ENCODE assay signal across 8 cellular contexts in genomic region chr12:56724660-56724988, GRCh38. TPM values are rescaled to one million over a fixed set of nuclear protein-coding genes. Genes with fewer than 3 reads are reported as not detected.
DNase-seq lines count a peak whose midpoint lies in the region; ATAC-seq lines count a peak whose summit lies in the region.

No MANE protein-coding gene starts in this region.

- peak overlapping the region; percentile 69 for H3K27ac ChIP-seq in adipose tissue (ENCODE audit: low read depth, low read length)
- H3K27ac ChIP-seq in iPS-20b (ENCODE audit: low read length) = peak overlapping the region; percentile 98

- H3K27me3 ChIP-seq in iPS-20b (ENCODE audit: insufficient read depth, low read length) = no peaks in the 10 kb centered on the region

- peak; percentile 11 for DNase-seq in activated naive CD4-positive, alpha-beta T cell treated with Interleukin-2 at 50 U/mL for 16 hours
- DNase-seq in activated naive CD4-positive, alpha-beta T cell (lab: John Stamatoyannopoulos, UW) = no peak
- DNase-seq in stimulated activated naive CD8-positive, alpha-beta T cell treated with anti-CD3 and anti-CD28 coated beads, Interleukin-15, Interleukin-2, amounts not matched to agents 100 U/mL and 50 U/mL, for 24 hours = peak; percentile 24
- DNase-seq in hepatic stellate cell (ENCODE audit: low spot score) (no peak), NCI-H2196 (lab: John Stamatoyannopoulos, UW; ENCODE audit: unreplicated experiment) (no peak)
- no peak for DNase-seq in stimulated activated CD4-positive, alpha-beta T cell treated with anti-CD3 and anti-CD28 coated beads, Interleukin-1b, Interleukin-23, amount 100 ng/mL, for 48 hours

- H3K4me3 ChIP-seq in iPS-20b (ENCODE audit: low read length) = peak overlapping the region; percentile 100

- H3K9me3 ChIP-seq in iPS-20b (ENCODE audit: insufficient read depth, low read depth, low read length) = no peaks in the 10 kb centered on the region

- peaks cover 32% of the 10 kb centered on the region for H3K4me1 ChIP-seq in iPS-20b (ENCODE audit: insufficient read depth, low read length)

- H3K36me3 ChIP-seq in iPS-20b (ENCODE audit: insufficient read depth, low read depth, low read length) = peaks cover 71% of the 10 kb centered on the region

- H3K9ac ChIP-seq in iPS-20b (ENCODE audit: low read depth, low read length) = peak overlapping the region; percentile 100

- ATAC-seq in stimulated activated naive CD8-positive, alpha-beta T cell treated with anti-CD3 and anti-CD28 coated beads, Interleukin-15, Interleukin-2, amounts not matched to agents 100 U/mL and 50 U/mL, for 24 hours = no peak

- WGBS in adipose tissue, 3 donors = 0% methylated on average over 9 of the region's 9 CpGs

RNA-seq across cellular contexts. Expression of gene NACA, which starts 0.5 kb away (rescaled TPM):
- 1,000 to 10,000 TPM; 1,057 to 2,520 (median 1,609) TPM for polyA plus RNA-seq in adipose tissue

RNA-seq across cellular contexts. Expression of gene PRIM1, which starts 27.5 kb away (rescaled TPM):
- polyA plus RNA-seq in adipose tissue = 1 to 10 TPM; 3.3 to 5.8 (median 5.1) TPM

RNA-seq across cellular contexts. Expression of gene PTGES3, which starts 36.5 kb away (rescaled TPM):
- polyA plus RNA-seq in adipose tissue = 100 to 1,000 TPM in 1 of 3 donors, 10 to 100 TPM in 2; 70.2 to 165 (median 99.6) TPM

RNA-seq across cellular contexts. Expression of gene HSD17B6, which starts 38.5 kb away (rescaled TPM):
- 1 to 10 TPM in 2 of 3 donors, under 1 TPM in 1; 0.13 to 1.8 (median 1.3) TPM for polyA plus RNA-seq in adipose tissue

Comparison
In these comparisons a context has a peak if more than half of its experiments do, and no peak if none do; other contexts are left out.
1. DNase-seq: peak in activated naive CD4-positive, alpha-beta T cell treated with Interleukin-2 at 50 U/mL for 16 hours (single experiment) and stimulated activated naive CD8-positive, alpha-beta T cell treated with anti-CD3 and anti-CD28 coated beads, Interleukin-15, Interleukin-2, amounts not matched to agents 100 U/mL and 50 U/mL, for 24 hours (single experiment); none in activated naive CD4-positive, alpha-beta T cell (0 of 4), hepatic stellate cell (single experiment), NCI-H2196 (single experiment) and stimulated activated CD4-positive, alpha-beta T cell treated with anti-CD3 and anti-CD28 coated beads, Interleukin-1b, Interleukin-23, amount 100 ng/mL, for 48 hours (single experiment).